Comparison of ENCODE assay signal across 1 cellular context in the genomic region with DNA sequence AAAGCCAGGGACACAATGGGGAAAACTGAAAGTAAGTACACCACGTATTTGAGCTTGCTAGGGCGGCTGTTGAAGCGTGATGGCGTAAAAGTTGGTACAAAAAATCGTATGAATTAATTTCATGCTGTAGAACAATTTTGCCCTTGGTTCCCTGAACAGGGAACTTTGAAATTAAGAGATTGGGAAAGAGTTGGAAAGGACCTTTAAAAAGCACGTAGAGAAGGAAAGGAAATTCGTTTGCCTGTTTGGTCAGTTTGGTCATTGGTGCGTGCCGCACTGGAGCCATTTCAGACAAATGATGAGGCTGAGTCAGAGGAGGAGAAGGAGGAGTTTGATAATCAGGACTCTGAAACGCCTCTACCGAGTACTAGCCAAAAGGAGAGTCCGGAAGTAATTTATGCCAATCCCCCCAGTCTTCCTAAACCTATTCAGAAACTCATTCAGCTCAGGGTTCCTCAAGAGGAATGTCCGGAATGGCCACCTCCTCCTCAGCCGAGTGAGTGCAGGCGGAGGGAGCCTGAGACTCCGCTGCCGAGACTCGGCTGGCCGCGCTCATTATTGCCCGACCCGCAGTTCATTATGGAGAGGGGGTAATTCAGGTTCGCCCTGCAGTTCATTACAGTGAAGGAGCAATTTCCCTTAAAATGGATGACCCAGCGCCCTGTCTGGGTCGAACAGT.
TF ChIP-seq lines count a peak whose summit lies in the region.

No MANE protein-coding gene starts in this region.

TF ChIP-seq in HEK293, 187 proteins besides CTCF, POLR2A, EP300 and RAD21 (continued from another document and continues in another):
- TF ChIP-seq, protein P1, sequence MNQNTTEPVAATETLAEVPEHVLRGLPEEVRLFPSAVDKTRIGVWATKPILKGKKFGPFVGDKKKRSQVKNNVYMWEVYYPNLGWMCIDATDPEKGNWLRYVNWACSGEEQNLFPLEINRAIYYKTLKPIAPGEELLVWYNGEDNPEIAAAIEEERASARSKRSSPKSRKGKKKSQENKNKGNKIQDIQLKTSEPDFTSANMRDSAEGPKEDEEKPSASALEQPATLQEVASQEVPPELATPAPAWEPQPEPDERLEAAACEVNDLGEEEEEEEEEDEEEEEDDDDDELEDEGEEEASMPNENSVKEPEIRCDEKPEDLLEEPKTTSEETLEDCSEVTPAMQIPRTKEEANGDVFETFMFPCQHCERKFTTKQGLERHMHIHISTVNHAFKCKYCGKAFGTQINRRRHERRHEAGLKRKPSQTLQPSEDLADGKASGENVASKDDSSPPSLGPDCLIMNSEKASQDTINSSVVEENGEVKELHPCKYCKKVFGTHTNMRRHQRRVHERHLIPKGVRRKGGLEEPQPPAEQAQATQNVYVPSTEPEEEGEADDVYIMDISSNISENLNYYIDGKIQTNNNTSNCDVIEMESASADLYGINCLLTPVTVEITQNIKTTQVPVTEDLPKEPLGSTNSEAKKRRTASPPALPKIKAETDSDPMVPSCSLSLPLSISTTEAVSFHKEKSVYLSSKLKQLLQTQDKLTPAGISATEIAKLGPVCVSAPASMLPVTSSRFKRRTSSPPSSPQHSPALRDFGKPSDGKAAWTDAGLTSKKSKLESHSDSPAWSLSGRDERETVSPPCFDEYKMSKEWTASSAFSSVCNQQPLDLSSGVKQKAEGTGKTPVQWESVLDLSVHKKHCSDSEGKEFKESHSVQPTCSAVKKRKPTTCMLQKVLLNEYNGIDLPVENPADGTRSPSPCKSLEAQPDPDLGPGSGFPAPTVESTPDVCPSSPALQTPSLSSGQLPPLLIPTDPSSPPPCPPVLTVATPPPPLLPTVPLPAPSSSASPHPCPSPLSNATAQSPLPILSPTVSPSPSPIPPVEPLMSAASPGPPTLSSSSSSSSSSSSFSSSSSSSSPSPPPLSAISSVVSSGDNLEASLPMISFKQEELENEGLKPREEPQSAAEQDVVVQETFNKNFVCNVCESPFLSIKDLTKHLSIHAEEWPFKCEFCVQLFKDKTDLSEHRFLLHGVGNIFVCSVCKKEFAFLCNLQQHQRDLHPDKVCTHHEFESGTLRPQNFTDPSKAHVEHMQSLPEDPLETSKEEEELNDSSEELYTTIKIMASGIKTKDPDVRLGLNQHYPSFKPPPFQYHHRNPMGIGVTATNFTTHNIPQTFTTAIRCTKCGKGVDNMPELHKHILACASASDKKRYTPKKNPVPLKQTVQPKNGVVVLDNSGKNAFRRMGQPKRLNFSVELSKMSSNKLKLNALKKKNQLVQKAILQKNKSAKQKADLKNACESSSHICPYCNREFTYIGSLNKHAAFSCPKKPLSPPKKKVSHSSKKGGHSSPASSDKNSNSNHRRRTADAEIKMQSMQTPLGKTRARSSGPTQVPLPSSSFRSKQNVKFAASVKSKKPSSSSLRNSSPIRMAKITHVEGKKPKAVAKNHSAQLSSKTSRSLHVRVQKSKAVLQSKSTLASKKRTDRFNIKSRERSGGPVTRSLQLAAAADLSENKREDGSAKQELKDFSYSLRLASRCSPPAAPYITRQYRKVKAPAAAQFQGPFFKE (tag by site-specific recombination; IDR thresholded peaks at IDR 0.05; ENCODE audit: borderline replicate concordance), result no peak
- TF ChIP-seq ZNF544 (tag by site-specific recombination; IDR thresholded peaks at IDR 0.05) (no peak), ZXDB (tag by site-specific recombination; IDR thresholded peaks at IDR 0.05) (0 out of 2 replicates have a peak, but pooled peaks have one; percentile 43), ZNF558 (tag by site-specific recombination; IDR thresholded peaks at IDR 0.05) (no peak), ZNF274 (IDR thresholded peaks at IDR 0.05; ENCODE audit: low read length) (no peak), ZNF274 (tag by site-specific recombination; IDR thresholded peaks at IDR 0.05; ENCODE audit: borderline replicate concordance) (no peak), ZNF394 (tag by site-specific recombination; IDR thresholded peaks at IDR 0.05; ENCODE audit: borderline replicate concordance) (peak; percentile 33; the same call in 1 of the 2 replicates), ZNF221 (tag by site-specific recombination; IDR thresholded peaks at IDR 0.05; ENCODE audit: borderline replicate concordance) (no peak), ZNF266 (tag by site-specific recombination; IDR thresholded peaks at IDR 0.05; ENCODE audit: low read depth) (no peak), ZNF530 (tag by site-specific recombination; IDR thresholded peaks at IDR 0.05; ENCODE audit: low read depth) (no peak), ZNF585B (tag by site-specific recombination; IDR thresholded peaks at IDR 0.05) (no peak), IKZF3 (tag by site-specific recombination; IDR thresholded peaks at IDR 0.05) (no peak), ZNF239 (tag by site-specific recombination; IDR thresholded peaks at IDR 0.05) (no peak), ZNF350 (tag by site-specific recombination; IDR thresholded peaks at IDR 0.05) (no peak), ZNF416 (tag by site-specific recombination; IDR thresholded peaks at IDR 0.05) (no peak), ZNF354C (tag by site-specific recombination; IDR thresholded peaks at IDR 0.05; ENCODE audit: borderline replicate concordance, low read depth) (no peak), FEZF1 (tag by site-specific recombination; IDR thresholded peaks at IDR 0.05) (no peak), ZNF426 (tag by site-specific recombination; IDR thresholded peaks at IDR 0.05) (no peak), KLF9 (tag by site-specific recombination; IDR thresholded peaks at IDR 0.05; ENCODE audit: low read depth) (no peak), ZNF791 (tag by site-specific recombination; IDR thresholded peaks at IDR 0.05) (no peak), GFI1B (tag by site-specific recombination; IDR thresholded peaks at IDR 0.05) (no peak), ZNF701 (tag by site-specific recombination; IDR thresholded peaks at IDR 0.05) (no peak), ZNF571 (tag by site-specific recombination; IDR thresholded peaks at IDR 0.05) (no peak), ZNF677 (tag by site-specific recombination; IDR thresholded peaks at IDR 0.05) (no peak), ZNF600 (tag by site-specific recombination; IDR thresholded peaks at IDR 0.05) (peak; percentile 67), HOXC10 (CRISPR knock-in tag; IDR thresholded peaks at IDR 0.05) (no peak), ZNF660 (tag by site-specific recombination; IDR thresholded peaks at IDR 0.05) (peak; percentile 69), ZNF341 (tag by site-specific recombination; IDR thresholded peaks at IDR 0.05; ENCODE audit: low read depth) (0 out of 2 replicates have a peak, but pooled peaks have one; percentile 50), ZNF76 (tag by site-specific recombination; IDR thresholded peaks at IDR 0.05; ENCODE audit: borderline replicate concordance, low read depth) (no peak), TRIM28 (IDR thresholded peaks at IDR 0.05; ENCODE audit: borderline replicate concordance, low read length) (no peak), ZNF548 (tag by site-specific recombination; IDR thresholded peaks at IDR 0.05) (no peak), ZBTB20 (tag by site-specific recombination; IDR thresholded peaks at IDR 0.05) (peak; percentile 73; the same call in 1 of the 2 replicates), GLI2 (tag by site-specific recombination; IDR thresholded peaks at IDR 0.05; ENCODE audit: borderline replicate concordance, low read depth) (no peak), ZNF624 (tag by site-specific recombination; IDR thresholded peaks at IDR 0.05) (no peak), SP2 (tag by site-specific recombination; IDR thresholded peaks at IDR 0.05) (peak; percentile 60)
- TF ChIP-seq, protein P2, sequence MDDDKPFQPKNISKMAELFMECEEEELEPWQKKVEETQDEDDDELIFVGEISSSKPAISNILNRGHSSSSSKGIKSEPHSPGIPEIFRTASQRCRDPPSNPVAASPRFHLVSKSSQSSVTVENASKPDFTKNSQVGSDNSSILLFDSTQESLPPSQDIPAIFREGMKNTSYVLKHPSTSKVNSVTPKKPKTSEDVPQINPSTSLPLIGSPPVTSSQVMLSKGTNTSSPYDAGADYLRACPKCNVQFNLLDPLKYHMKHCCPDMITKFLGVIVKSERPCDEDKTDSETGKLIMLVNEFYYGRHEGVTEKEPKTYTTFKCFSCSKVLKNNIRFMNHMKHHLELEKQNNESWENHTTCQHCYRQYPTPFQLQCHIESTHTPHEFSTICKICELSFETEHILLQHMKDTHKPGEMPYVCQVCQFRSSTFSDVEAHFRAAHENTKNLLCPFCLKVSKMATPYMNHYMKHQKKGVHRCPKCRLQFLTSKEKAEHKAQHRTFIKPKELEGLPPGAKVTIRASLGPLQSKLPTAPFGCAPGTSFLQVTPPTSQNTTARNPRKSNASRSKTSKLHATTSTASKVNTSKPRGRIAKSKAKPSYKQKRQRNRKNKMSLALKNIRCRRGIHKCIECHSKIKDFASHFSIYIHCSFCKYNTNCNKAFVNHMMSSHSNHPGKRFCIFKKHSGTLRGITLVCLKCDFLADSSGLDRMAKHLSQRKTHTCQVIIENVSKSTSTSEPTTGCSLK (tag by site-specific recombination; IDR thresholded peaks at IDR 0.05), result no peak
- TF ChIP-seq, protein P3, sequence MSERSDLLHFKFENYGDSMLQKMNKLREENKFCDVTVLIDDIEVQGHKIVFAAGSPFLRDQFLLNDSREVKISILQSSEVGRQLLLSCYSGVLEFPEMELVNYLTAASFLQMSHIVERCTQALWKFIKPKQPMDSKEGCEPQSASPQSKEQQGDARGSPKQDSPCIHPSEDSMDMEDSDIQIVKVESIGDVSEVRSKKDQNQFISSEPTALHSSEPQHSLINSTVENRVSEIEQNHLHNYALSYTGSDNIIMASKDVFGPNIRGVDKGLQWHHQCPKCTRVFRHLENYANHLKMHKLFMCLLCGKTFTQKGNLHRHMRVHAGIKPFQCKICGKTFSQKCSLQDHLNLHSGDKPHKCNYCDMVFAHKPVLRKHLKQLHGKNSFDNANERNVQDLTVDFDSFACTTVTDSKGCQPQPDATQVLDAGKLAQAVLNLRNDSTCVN (tag by site-specific recombination; optimal IDR thresholded peaks at IDR 0.05), result no peak
- TF ChIP-seq, protein P4, sequence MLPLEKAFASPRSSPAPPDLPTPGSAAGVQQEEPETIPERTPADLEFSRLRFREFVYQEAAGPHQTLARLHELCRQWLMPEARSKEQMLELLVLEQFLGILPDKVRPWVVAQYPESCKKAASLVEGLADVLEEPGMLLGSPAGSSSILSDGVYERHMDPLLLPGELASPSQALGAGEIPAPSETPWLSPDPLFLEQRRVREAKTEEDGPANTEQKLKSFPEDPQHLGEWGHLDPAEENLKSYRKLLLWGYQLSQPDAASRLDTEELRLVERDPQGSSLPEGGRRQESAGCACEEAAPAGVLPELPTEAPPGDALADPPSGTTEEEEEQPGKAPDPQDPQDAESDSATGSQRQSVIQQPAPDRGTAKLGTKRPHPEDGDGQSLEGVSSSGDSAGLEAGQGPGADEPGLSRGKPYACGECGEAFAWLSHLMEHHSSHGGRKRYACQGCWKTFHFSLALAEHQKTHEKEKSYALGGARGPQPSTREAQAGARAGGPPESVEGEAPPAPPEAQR (tag by site-specific recombination; IDR thresholded peaks at IDR 0.05), result no peak
- TF ChIP-seq, protein P5, sequence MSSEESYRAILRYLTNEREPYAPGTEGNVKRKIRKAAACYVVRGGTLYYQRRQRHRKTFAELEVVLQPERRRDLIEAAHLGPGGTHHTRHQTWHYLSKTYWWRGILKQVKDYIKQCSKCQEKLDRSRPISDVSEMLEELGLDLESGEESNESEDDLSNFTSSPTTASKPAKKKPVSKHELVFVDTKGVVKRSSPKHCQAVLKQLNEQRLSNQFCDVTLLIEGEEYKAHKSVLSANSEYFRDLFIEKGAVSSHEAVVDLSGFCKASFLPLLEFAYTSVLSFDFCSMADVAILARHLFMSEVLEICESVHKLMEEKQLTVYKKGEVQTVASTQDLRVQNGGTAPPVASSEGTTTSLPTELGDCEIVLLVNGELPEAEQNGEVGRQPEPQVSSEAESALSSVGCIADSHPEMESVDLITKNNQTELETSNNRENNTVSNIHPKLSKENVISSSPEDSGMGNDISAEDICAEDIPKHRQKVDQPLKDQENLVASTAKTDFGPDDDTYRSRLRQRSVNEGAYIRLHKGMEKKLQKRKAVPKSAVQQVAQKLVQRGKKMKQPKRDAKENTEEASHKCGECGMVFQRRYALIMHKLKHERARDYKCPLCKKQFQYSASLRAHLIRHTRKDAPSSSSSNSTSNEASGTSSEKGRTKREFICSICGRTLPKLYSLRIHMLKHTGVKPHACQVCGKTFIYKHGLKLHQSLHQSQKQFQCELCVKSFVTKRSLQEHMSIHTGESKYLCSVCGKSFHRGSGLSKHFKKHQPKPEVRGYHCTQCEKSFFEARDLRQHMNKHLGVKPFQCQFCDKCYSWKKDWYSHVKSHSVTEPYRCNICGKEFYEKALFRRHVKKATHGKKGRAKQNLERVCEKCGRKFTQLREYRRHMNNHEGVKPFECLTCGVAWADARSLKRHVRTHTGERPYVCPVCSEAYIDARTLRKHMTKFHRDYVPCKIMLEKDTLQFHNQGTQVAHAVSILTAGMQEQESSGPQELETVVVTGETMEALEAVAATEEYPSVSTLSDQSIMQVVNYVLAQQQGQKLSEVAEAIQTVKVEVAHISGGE (tag by site-specific recombination; conservative IDR thresholded peaks at IDR 0.05; ENCODE audit: low read depth), result 0 out of 2 replicates have a peak, but pooled peaks have one; percentile 14
- TF ChIP-seq, protein P6, sequence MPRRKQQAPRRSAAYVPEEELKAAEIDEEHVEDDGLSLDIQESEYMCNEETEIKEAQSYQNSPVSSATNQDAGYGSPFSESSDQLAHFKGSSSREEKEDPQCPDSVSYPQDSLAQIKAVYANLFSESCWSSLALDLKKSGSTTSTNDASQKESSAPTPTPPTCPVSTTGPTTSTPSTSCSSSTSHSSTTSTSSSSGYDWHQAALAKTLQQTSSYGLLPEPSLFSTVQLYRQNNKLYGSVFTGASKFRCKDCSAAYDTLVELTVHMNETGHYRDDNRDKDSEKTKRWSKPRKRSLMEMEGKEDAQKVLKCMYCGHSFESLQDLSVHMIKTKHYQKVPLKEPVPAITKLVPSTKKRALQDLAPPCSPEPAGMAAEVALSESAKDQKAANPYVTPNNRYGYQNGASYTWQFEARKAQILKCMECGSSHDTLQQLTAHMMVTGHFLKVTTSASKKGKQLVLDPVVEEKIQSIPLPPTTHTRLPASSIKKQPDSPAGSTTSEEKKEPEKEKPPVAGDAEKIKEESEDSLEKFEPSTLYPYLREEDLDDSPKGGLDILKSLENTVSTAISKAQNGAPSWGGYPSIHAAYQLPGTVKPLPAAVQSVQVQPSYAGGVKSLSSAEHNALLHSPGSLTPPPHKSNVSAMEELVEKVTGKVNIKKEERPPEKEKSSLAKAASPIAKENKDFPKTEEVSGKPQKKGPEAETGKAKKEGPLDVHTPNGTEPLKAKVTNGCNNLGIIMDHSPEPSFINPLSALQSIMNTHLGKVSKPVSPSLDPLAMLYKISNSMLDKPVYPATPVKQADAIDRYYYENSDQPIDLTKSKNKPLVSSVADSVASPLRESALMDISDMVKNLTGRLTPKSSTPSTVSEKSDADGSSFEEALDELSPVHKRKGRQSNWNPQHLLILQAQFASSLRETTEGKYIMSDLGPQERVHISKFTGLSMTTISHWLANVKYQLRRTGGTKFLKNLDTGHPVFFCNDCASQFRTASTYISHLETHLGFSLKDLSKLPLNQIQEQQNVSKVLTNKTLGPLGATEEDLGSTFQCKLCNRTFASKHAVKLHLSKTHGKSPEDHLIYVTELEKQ (tag by site-specific recombination; IDR thresholded peaks at IDR 0.05; ENCODE audit: borderline replicate concordance), result no peak
- TF ChIP-seq, protein P7, sequence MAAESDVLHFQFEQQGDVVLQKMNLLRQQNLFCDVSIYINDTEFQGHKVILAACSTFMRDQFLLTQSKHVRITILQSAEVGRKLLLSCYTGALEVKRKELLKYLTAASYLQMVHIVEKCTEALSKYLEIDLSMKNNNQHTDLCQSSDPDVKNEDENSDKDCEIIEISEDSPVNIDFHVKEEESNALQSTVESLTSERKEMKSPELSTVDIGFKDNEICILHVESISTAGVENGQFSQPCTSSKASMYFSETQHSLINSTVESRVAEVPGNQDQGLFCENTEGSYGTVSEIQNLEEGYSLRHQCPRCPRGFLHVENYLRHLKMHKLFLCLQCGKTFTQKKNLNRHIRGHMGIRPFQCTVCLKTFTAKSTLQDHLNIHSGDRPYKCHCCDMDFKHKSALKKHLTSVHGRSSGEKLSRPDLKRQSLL (tag by site-specific recombination; IDR thresholded peaks at IDR 0.05), result no peak
